8 cellular contexts compared by ENCODE assay signal in genomic region chr11:64802370-64803162, GRCh38. TPM values are rescaled to one million over a fixed set of nuclear protein-coding genes. Genes with fewer than 3 reads are reported as not detected.
DNase-seq lines count a peak whose midpoint lies in the region; ATAC-seq and TF ChIP-seq lines count a peak whose summit lies in the region.

No MANE protein-coding gene starts in this region.

- DNase-seq in activated CD8-positive, alpha-beta T cell treated with anti-CD3 and anti-CD28 coated beads for 36 hours, result peak; percentile 53
- DNase-seq in fibroblast of pulmonary artery (ENCODE audit: low read depth) (no peak), sciatic nerve (ENCODE audit: low spot score) (peak; percentile 80), DMS79 (lab: John Stamatoyannopoulos, UW) (no peak), ACHN (no peak), cerebellum (ENCODE audit: low spot score) (no peak)

- H3K36me3 Mint-ChIP-seq in activated CD8-positive, alpha-beta T cell treated with anti-CD3 and anti-CD28 coated beads for 36 hours (ENCODE audit: low read depth), result peaks cover 14% of the 10 kb centered on the region

- peak; percentile 17 for ATAC-seq in GM19023 (IDR thresholded peaks at IDR 0.05; ENCODE audit: unreplicated experiment)
- ATAC-seq in HG03045 (IDR thresholded peaks at IDR 0.05; ENCODE audit: unreplicated experiment), result peak; percentile 1
- peak; percentile 46 for ATAC-seq in activated CD8-positive, alpha-beta T cell treated with anti-CD3 and anti-CD28 coated beads for 36 hours
- peak; percentile 3 for ATAC-seq in sciatic nerve

- intact Hi-C loops in activated CD8-positive, alpha-beta T cell treated with anti-CD3 and anti-CD28 coated beads for 36 hours (cut with micrococcal nuclease), result no loop called here
- intact Hi-C loops in sciatic nerve (cut with DNase I), result no loop called here

- H3K4me3 ChIP-seq in fibroblast of pulmonary artery (replicated peaks; ENCODE audit: low read depth, low read length), result peak overlapping the region; percentile 76

- CTCF ChIA-PET in activated CD8-positive, alpha-beta T cell treated with anti-CD3 and anti-CD28 coated beads for 36 hours (lab: Charles Lee), result interaction anchor here (4.5 kb wide), 1 partner anchor 14 kb away, joined by 17 read pairs; no protein-coding TSS in a partner anchor

- no peaks in the 10 kb centered on the region for H3K27me3 Mint-ChIP-seq in activated CD8-positive, alpha-beta T cell treated with anti-CD3 and anti-CD28 coated beads for 36 hours

- peak overlapping the region; percentile 79 for H3K4me3 Mint-ChIP-seq in activated CD8-positive, alpha-beta T cell treated with anti-CD3 and anti-CD28 coated beads for 36 hours

- no peak for TF ChIP-seq CTCF in activated CD8-positive, alpha-beta T cell treated with anti-CD3 and anti-CD28 coated beads for 36 hours (IDR thresholded peaks at IDR 0.05)
- no peak for TF ChIP-seq CTCF in fibroblast of pulmonary artery (IDR thresholded peaks at IDR 0.05; ENCODE audit: low read length, missing control alignments)

- POLR2A ChIA-PET in activated CD8-positive, alpha-beta T cell treated with anti-CD3 and anti-CD28 coated beads for 36 hours (lab: Charles Lee), result interaction anchor here (0.6 to 2.6 kb wide), 8 partner anchors 8 to 288 kb away, joined by 3 to 7 read pairs (median 3); partner anchors contain the start of gene MEN1

- in situ Hi-C loops in ACHN (cut with HindIII; ENCODE audit: low pct_ligation_motif_present, low pct_unique_long_range_greater_than_20kb, low sequenced_read_pairs), result no loop called here

- H3K27ac Mint-ChIP-seq in activated CD8-positive, alpha-beta T cell treated with anti-CD3 and anti-CD28 coated beads for 36 hours, result peak overlapping the region; percentile 83

- H3K9me3 Mint-ChIP-seq in activated CD8-positive, alpha-beta T cell treated with anti-CD3 and anti-CD28 coated beads for 36 hours, result no peaks in the 10 kb centered on the region

- peaks cover 31% of the 10 kb centered on the region for H3K4me1 Mint-ChIP-seq in activated CD8-positive, alpha-beta T cell treated with anti-CD3 and anti-CD28 coated beads for 36 hours (ENCODE audit: low read depth)

RNA-seq across cellular contexts. Expression of gene MAP4K2, which starts 0.4 kb away (rescaled TPM):
- 10 to 100 TPM; 56.4 to 58.0 TPM for total RNA-seq in activated CD8-positive, alpha-beta T cell treated with anti-CD3 and anti-CD28 coated beads for 36 hours
- total RNA-seq in sciatic nerve (18.0 TPM), cerebellum (10.1 TPM)

RNA-seq across cellular contexts. Expression of gene MEN1, which starts 7.8 kb away (rescaled TPM):
- total RNA-seq in activated CD8-positive, alpha-beta T cell treated with anti-CD3 and anti-CD28 coated beads for 36 hours, result 10 to 100 TPM; 25.8 to 29.0 TPM
- total RNA-seq in sciatic nerve (17.7 TPM), cerebellum (13.2 TPM)

RNA-seq across cellular contexts. Expression of gene SF1, which starts 24.2 kb away (rescaled TPM):
- total RNA-seq in activated CD8-positive, alpha-beta T cell treated with anti-CD3 and anti-CD28 coated beads for 36 hours, result 100 to 1,000 TPM; 325 to 342 TPM
- total RNA-seq in sciatic nerve (366 TPM), cerebellum (108 TPM)

RNA-seq across cellular contexts. Expression of gene CDC42BPG, which starts 41.9 kb away (rescaled TPM):
- under 1 TPM; 0.31 to 0.61 TPM for total RNA-seq in activated CD8-positive, alpha-beta T cell treated with anti-CD3 and anti-CD28 coated beads for 36 hours
- 0.58 TPM for total RNA-seq in sciatic nerve
- 1.4 TPM for total RNA-seq in cerebellum

RNA-seq across cellular contexts. Expression of gene PYGM, which starts 42.8 kb away (rescaled TPM):
- total RNA-seq in activated CD8-positive, alpha-beta T cell treated with anti-CD3 and anti-CD28 coated beads for 36 hours, result 1 to 10 TPM; 1.2 to 3.3 TPM
- total RNA-seq in sciatic nerve, result 8.1 TPM
- total RNA-seq in cerebellum, result 1.1 TPM

Comparison
In these comparisons a context has a peak if more than half of its experiments do, and no peak if none do; other contexts are left out.
1. DNase-seq: peak in activated CD8-positive, alpha-beta T cell treated with anti-CD3 and anti-CD28 coated beads for 36 hours (single experiment) and sciatic nerve (single experiment); none in fibroblast of pulmonary artery (single experiment), DMS79 (single experiment), ACHN (single experiment) and cerebellum (single experiment).
2. Peak in every context shown above with its lines, with median percentiles within 50 percentile points of each other: ATAC-seq.